ENCODE assay signal across 8 cellular contexts in genomic region chr15:66496951-66497501, GRCh38. TPM values are rescaled to one million over a fixed set of nuclear protein-coding genes. Genes with fewer than 3 reads are reported as not detected.
DNase-seq lines count a peak whose midpoint lies in the region; ATAC-seq and TF ChIP-seq lines count a peak whose summit lies in the region.

No MANE protein-coding gene starts in this region.

- peak overlapping the region; percentile 54 for H2AFZ ChIP-seq in neural progenitor cell (replicated peaks)

- peak overlapping the region; percentile 59 for H3K4me3 ChIP-seq in H7 (ENCODE audit: insufficient read depth, low read depth, low read length)
- peak overlapping the region; percentile 89 for H3K4me3 ChIP-seq in endocrine pancreas (ENCODE audit: control insufficient read depth, insufficient read depth, low read length)
- H3K4me3 ChIP-seq in neural progenitor cell, result peak overlapping the region; percentile 94

- H3K36me3 Mint-ChIP-seq in neural progenitor cell, result peaks cover 19% of the 10 kb centered on the region

- peak overlapping the region; percentile 83 for H3K27ac ChIP-seq in neural progenitor cell

- peaks cover 14% of the 10 kb centered on the region for H3K4me1 Mint-ChIP-seq in neural progenitor cell

- H3K27ac Mint-ChIP-seq in neural progenitor cell, result peak overlapping the region; percentile 94

- H3K4me1 ChIP-seq in ES-I3 (ENCODE audit: insufficient read depth, low read length) (peaks cover 3% of the 10 kb centered on the region), endocrine pancreas (ENCODE audit: control insufficient read depth, insufficient read depth, low read length) (peaks cover 7% of the 10 kb centered on the region), neural progenitor cell (peaks cover 3% of the 10 kb centered on the region)

- peaks cover 68% of the 10 kb centered on the region for H3F3A ChIP-seq in neural progenitor cell (ENCODE audit: low read depth)

- H3K9ac ChIP-seq in ES-I3 (ENCODE audit: low read depth, low read length) (peak overlapping the region; percentile 94), endocrine pancreas (ENCODE audit: control insufficient read depth, insufficient read depth, low read length) (peak overlapping the region; percentile 99), neural progenitor cell (peak overlapping the region; percentile 77)

- TF ChIP-seq CTCF in neural progenitor cell (IDR thresholded peaks at IDR 0.05), result no peak

- H3K9me3 ChIP-seq in ES-I3 (ENCODE audit: control insufficient read depth, insufficient read depth, low read length) (no peaks in the 10 kb centered on the region), endocrine pancreas (ENCODE audit: control insufficient read depth, low read length) (no peaks in the 10 kb centered on the region), neural progenitor cell (ENCODE audit: low read depth) (no peaks in the 10 kb centered on the region)

- H3K36me3 ChIP-seq in ES-I3 (ENCODE audit: insufficient read depth, low read length), result peaks cover 46% of the 10 kb centered on the region
- peaks cover 40% of the 10 kb centered on the region for H3K36me3 ChIP-seq in H7 (replicated peaks; ENCODE audit: control insufficient read depth, insufficient read depth, low read length)
- H3K36me3 ChIP-seq in endocrine pancreas (ENCODE audit: control insufficient read depth, insufficient read depth, low read length), result peaks cover 4% of the 10 kb centered on the region
- peaks cover 12% of the 10 kb centered on the region for H3K36me3 ChIP-seq in neural progenitor cell

- H3K4me2 ChIP-seq in neural progenitor cell, result peak overlapping the region; percentile 96

- peaks cover 38% of the 10 kb centered on the region for H4K20me1 ChIP-seq in neural progenitor cell (ENCODE audit: low read depth)

- no peak for ATAC-seq in HG03565 (IDR thresholded peaks at IDR 0.05; ENCODE audit: unreplicated experiment)

- DNase-seq in H7, result no peak
- no peak for DNase-seq in neural progenitor cell (ENCODE audit: low spot score)
- no peak for DNase-seq in putamen (ENCODE audit: low spot score)
- no peak for DNase-seq in NCI-H226

- H3K27me3 Mint-ChIP-seq in neural progenitor cell (ENCODE audit: insufficient read depth, low read depth), result no peaks in the 10 kb centered on the region

- H3K9me3 Mint-ChIP-seq in neural progenitor cell, result no peaks in the 10 kb centered on the region

- peaks cover 37% of the 10 kb centered on the region for H3K79me2 ChIP-seq in neural progenitor cell (ENCODE audit: low read depth)

- H3K4me3 Mint-ChIP-seq in neural progenitor cell, result peak overlapping the region; percentile 92

- H3K27me3 ChIP-seq in H7 (ENCODE audit: control insufficient read depth, insufficient read depth, low read length) (no peaks in the 10 kb centered on the region), endocrine pancreas (ENCODE audit: control insufficient read depth, insufficient read depth, low read length) (no peaks in the 10 kb centered on the region), neural progenitor cell (no peaks in the 10 kb centered on the region)

TF ChIP-seq in PFSK-1, 5 proteins besides CTCF, POLR2A, EP300 and RAD21:
- TF ChIP-seq POLR2AphosphoS5 (IDR thresholded peaks at IDR 0.05; ENCODE audit: low read depth, low read length), result no peak
- 0 out of 2 replicates have a peak, but pooled peaks have one; percentile 15 for TF ChIP-seq TAF1 (IDR thresholded peaks at IDR 0.05; ENCODE audit: borderline replicate concordance, insufficient read depth, low read length)
- TF ChIP-seq SIN3A (IDR thresholded peaks at IDR 0.05; ENCODE audit: borderline replicate concordance, insufficient read depth, low read length), result no peak
- TF ChIP-seq FOXP2 (optimal IDR thresholded peaks at IDR 0.05; ENCODE audit: borderline replicate concordance, extremely low read depth, extremely low read length, insufficient read depth), result no peak

RNA-seq across cellular contexts. Expression of gene SNAPC5, which starts 0.5 kb away (rescaled TPM):
- 23.9 and 29.6 TPM in 2 replicates for total RNA-seq in H7 (2014; rRNA removed; shearing (Covaris generic))
- 78.9 TPM for polyA plus RNA-seq in PFSK-1 (2012; ENCODE audit: insufficient read length, low read depth)
- 26.2 and 32.7 TPM in 2 replicates for total RNA-seq in neural progenitor cell (ENCODE audit: low replicate concordance)

RNA-seq across cellular contexts. Expression of gene RPL4, which starts 7.6 kb away (rescaled TPM):
- 5,862 and 6,291 TPM in 2 replicates for total RNA-seq in H7 (2014; rRNA removed; shearing (Covaris generic))
- 6,345 TPM for polyA plus RNA-seq in PFSK-1 (2012; ENCODE audit: insufficient read length, low read depth)
- 7,725 and 7,728 TPM in 2 replicates for total RNA-seq in neural progenitor cell (ENCODE audit: low replicate concordance)

RNA-seq across cellular contexts. Expression of gene ZWILCH, which starts 8.1 kb away (rescaled TPM):
- total RNA-seq in H7 (2014; rRNA removed; shearing (Covaris generic)), result 57.8 and 68.3 TPM in 2 replicates
- 12.1 TPM for polyA plus RNA-seq in PFSK-1 (2012; ENCODE audit: insufficient read length, low read depth)
- total RNA-seq in neural progenitor cell (ENCODE audit: low replicate concordance), result 45.2 and 89.5 TPM in 2 replicates
